In the genomic region with DNA sequence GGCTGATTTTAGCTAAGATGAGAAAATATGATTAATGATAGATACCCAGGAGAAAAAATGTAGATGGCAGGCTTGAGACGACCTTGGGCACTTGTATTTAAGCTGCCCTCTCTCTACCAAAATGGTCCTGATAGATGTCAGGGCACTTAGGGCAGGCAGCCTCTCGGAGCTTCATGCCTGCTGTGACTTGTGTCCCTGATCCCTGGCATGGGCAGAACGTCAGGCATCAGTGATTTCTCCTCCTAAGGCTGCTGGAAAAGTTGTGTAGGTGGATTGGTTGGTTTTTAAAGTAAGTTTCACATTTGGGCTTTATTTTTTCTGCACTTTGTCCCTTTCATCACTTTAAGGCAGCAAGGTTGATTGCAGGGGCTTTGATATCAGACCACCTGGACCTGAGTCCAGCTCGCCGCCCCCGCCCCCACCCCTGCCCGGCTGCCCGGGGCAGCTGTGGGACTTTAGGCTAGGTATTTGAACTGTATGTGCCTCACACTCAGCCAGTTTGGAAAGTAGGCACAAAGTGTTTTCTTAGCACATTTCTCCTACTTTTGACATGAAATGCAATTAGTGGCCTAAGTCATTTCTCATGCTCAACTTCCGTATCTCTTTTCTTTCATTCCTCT, we compare ENCODE assay signal across 16 cellular contexts. TPM values are rescaled to one million over a fixed set of nuclear protein-coding genes. Genes with fewer than 3 reads are reported as not detected.
DNase-seq lines count a peak whose midpoint lies in the region; ATAC-seq and TF ChIP-seq lines count a peak whose summit lies in the region.
"Had no signal": no experiment of that assay in that cellular context is flagged by ENCODE, and none has a peak within 500 bp of the region (broad histone marks: within the 10 kb centered on the region; RNA-seq: fewer than 3 reads in every experiment).

No MANE protein-coding gene starts in this region.

- CTCF ChIA-PET in activated CD4-positive, alpha-beta memory T cell treated with anti-CD3 and anti-CD28 coated beads for 36 hours (lab: Charles Lee), result interaction anchor here (0.9 kb wide), 1 partner anchor 102 kb away, joined by 3 read pairs; no protein-coding TSS in a partner anchor
- CTCF ChIA-PET in activated CD4-positive, alpha-beta memory T cell treated with anti-CD3 and anti-CD28 coated beads, Interleukin-2, amount 10 ng/mL, durations not matched to agents 7 days and 5 days (lab: Charles Lee), result no interaction called here

- H3K36me3 ChIP-seq in KOPT-K1 (ENCODE audit: insufficient read depth, low read length) (peaks cover 39% of the 10 kb centered on the region), upper lobe of right lung (peaks cover 56% of the 10 kb centered on the region)

- ATAC-seq in central memory CD8-positive, alpha-beta T cell (replicated peaks; ENCODE audit: extremely low read depth, poor library complexity, severe bottlenecking), result no peak
- no peak for ATAC-seq in upper lobe of right lung
- ATAC-seq: A549 had no signal

- H3K9me3 Mint-ChIP-seq in activated CD4-positive, alpha-beta memory T cell treated with anti-CD3 and anti-CD28 coated beads for 36 hours, result no peaks in the 10 kb centered on the region
- no peaks in the 10 kb centered on the region for H3K9me3 Mint-ChIP-seq in activated CD4-positive, alpha-beta memory T cell treated with anti-CD3 and anti-CD28 coated beads, Interleukin-2, amount 10 ng/mL, durations not matched to agents 7 days and 5 days
- H3K9me3 Mint-ChIP-seq in central memory CD8-positive, alpha-beta T cell, result no peaks in the 10 kb centered on the region
- no peaks in the 10 kb centered on the region for H3K9me3 Mint-ChIP-seq in neural crest cell
- H3K9me3 Mint-ChIP-seq: CD4-positive, alpha-beta T cell; H9 had no signal

- TF ChIP-seq CTCF in neural crest cell (conservative IDR thresholded peaks at IDR 0.05), result no peak
- TF ChIP-seq CTCF in upper lobe of right lung (IDR thresholded peaks at IDR 0.05), result no peak

- POLR2A ChIA-PET in activated CD4-positive, alpha-beta memory T cell treated with anti-CD3 and anti-CD28 coated beads for 36 hours (lab: Charles Lee), result no interaction called here
- POLR2A ChIA-PET in activated CD4-positive, alpha-beta memory T cell treated with anti-CD3 and anti-CD28 coated beads, Interleukin-2, amount 10 ng/mL, durations not matched to agents 7 days and 5 days (lab: Charles Lee), result no interaction called here

- no peaks in the 10 kb centered on the region for H3K9me3 ChIP-seq in KOPT-K1 (ENCODE audit: insufficient read depth, low read length, poor library complexity, severe bottlenecking)
- no peaks in the 10 kb centered on the region for H3K9me3 ChIP-seq in upper lobe of right lung
- H3K9me3 ChIP-seq: A549, Caco-2 had no signal

- peaks cover 16% of the 10 kb centered on the region for H3K36me3 Mint-ChIP-seq in activated CD4-positive, alpha-beta memory T cell treated with anti-CD3 and anti-CD28 coated beads for 36 hours
- peaks cover 34% of the 10 kb centered on the region for H3K36me3 Mint-ChIP-seq in activated CD4-positive, alpha-beta memory T cell treated with anti-CD3 and anti-CD28 coated beads, Interleukin-2, amount 10 ng/mL, durations not matched to agents 7 days and 5 days (ENCODE audit: low read depth)
- H3K36me3 Mint-ChIP-seq in central memory CD8-positive, alpha-beta T cell (ENCODE audit: insufficient read depth), result peaks cover 16% of the 10 kb centered on the region
- H3K36me3 Mint-ChIP-seq in neural crest cell (ENCODE audit: low read depth), result peaks cover 5% of the 10 kb centered on the region

- no peaks in the 10 kb centered on the region for H3K4me1 ChIP-seq in upper lobe of right lung
- H3K4me1 ChIP-seq: Caco-2 had no signal

- peak overlapping the region; percentile 67 for H3K27ac ChIP-seq in KOPT-K1 (ENCODE audit: low read depth, low read length, poor library complexity, severe bottlenecking)
- no peak overlapping the region for H3K27ac ChIP-seq in substantia nigra (ENCODE audit: low read depth, low read length, poor library complexity, severe bottlenecking)
- no peak overlapping the region for H3K27ac ChIP-seq in upper lobe of right lung
- H3K27ac ChIP-seq: A549, KMS-11 had no signal

- no peaks in the 10 kb centered on the region for H3K27me3 ChIP-seq in upper lobe of right lung

- H3K4me1 Mint-ChIP-seq in activated CD4-positive, alpha-beta memory T cell treated with anti-CD3 and anti-CD28 coated beads for 36 hours (ENCODE audit: low read depth), result peaks cover 11% of the 10 kb centered on the region
- H3K4me1 Mint-ChIP-seq in activated CD4-positive, alpha-beta memory T cell treated with anti-CD3 and anti-CD28 coated beads, Interleukin-2, amount 10 ng/mL, durations not matched to agents 7 days and 5 days, result peaks cover 13% of the 10 kb centered on the region
- H3K4me1 Mint-ChIP-seq in central memory CD8-positive, alpha-beta T cell, result peaks cover 14% of the 10 kb centered on the region
- no peaks in the 10 kb centered on the region for H3K4me1 Mint-ChIP-seq in neural crest cell

- no peak for DNase-seq in activated CD4-positive, alpha-beta memory T cell treated with anti-CD3 and anti-CD28 coated beads for 36 hours
- no peak for DNase-seq in activated CD4-positive, alpha-beta memory T cell treated with anti-CD3 and anti-CD28 coated beads, Interleukin-2, amount 10 ng/mL, durations not matched to agents 7 days and 5 days
- no peak for DNase-seq in central memory CD8-positive, alpha-beta T cell (ENCODE audit: low spot score in 2 of 2)
- DNase-seq in neural crest cell (ENCODE audit: low read depth, low spot score), result no peak
- DNase-seq in NCI-H526 (lab: John Stamatoyannopoulos, UW), result no peak
- no peak for DNase-seq in substantia nigra (lab: John Stamatoyannopoulos, UW)
- DNase-seq in upper lobe of right lung, result no peak
- DNase-seq: Caco-2; CD4-positive, alpha-beta T cell; H9; NCI-H1417 treated with DMSO at 0.1 percent for 48 hours; NCI-H187 treated with DMSO at 0.1 percent for 48 hours; NCI-H524 treated with DMSO at 0.1 percent for 48 hours had no signal

- peak overlapping the region; percentile 5 for H3K27ac Mint-ChIP-seq in activated CD4-positive, alpha-beta memory T cell treated with anti-CD3 and anti-CD28 coated beads for 36 hours
- H3K27ac Mint-ChIP-seq in activated CD4-positive, alpha-beta memory T cell treated with anti-CD3 and anti-CD28 coated beads, Interleukin-2, amount 10 ng/mL, durations not matched to agents 7 days and 5 days, result no peak overlapping the region
- H3K27ac Mint-ChIP-seq in central memory CD8-positive, alpha-beta T cell (ENCODE audit: low read depth), result peak overlapping the region; percentile 12
- peak overlapping the region; percentile 57 for H3K27ac Mint-ChIP-seq in neural crest cell (ENCODE audit: unreplicated experiment)
- H3K27ac Mint-ChIP-seq: CD4-positive, alpha-beta T cell had no signal

- no peak overlapping the region for H3K4me3 ChIP-seq in upper lobe of right lung
- H3K4me3 ChIP-seq: A549 had no signal

- H3K4me3 Mint-ChIP-seq in activated CD4-positive, alpha-beta memory T cell treated with anti-CD3 and anti-CD28 coated beads for 36 hours, result no peak overlapping the region
- no peak overlapping the region for H3K4me3 Mint-ChIP-seq in activated CD4-positive, alpha-beta memory T cell treated with anti-CD3 and anti-CD28 coated beads, Interleukin-2, amount 10 ng/mL, durations not matched to agents 7 days and 5 days
- no peak overlapping the region for H3K4me3 Mint-ChIP-seq in central memory CD8-positive, alpha-beta T cell
- H3K4me3 Mint-ChIP-seq in neural crest cell, result no peak overlapping the region
- H3K4me3 Mint-ChIP-seq: CD4-positive, alpha-beta T cell; H9 had no signal

- intact Hi-C loops in activated CD4-positive, alpha-beta memory T cell treated with anti-CD3 and anti-CD28 coated beads for 36 hours (cut with micrococcal nuclease), result loop anchor here (2.0 kb wide), 1 partner anchor 57 kb away; no protein-coding TSS in a partner anchor
- intact Hi-C loops in upper lobe of right lung (cut with DNase I), result no loop called here

- H3K27me3 Mint-ChIP-seq in activated CD4-positive, alpha-beta memory T cell treated with anti-CD3 and anti-CD28 coated beads for 36 hours, result no peaks in the 10 kb centered on the region
- no peaks in the 10 kb centered on the region for H3K27me3 Mint-ChIP-seq in activated CD4-positive, alpha-beta memory T cell treated with anti-CD3 and anti-CD28 coated beads, Interleukin-2, amount 10 ng/mL, durations not matched to agents 7 days and 5 days
- H3K27me3 Mint-ChIP-seq in central memory CD8-positive, alpha-beta T cell, result no peaks in the 10 kb centered on the region
- no peaks in the 10 kb centered on the region for H3K27me3 Mint-ChIP-seq in neural crest cell (ENCODE audit: low read depth)
- H3K27me3 Mint-ChIP-seq: CD4-positive, alpha-beta T cell had no signal

RNA-seq across cellular contexts. Expression of gene SCLY, which starts 35.0 kb away (rescaled TPM):
- 10 to 100 TPM; 47.9 to 51.8 TPM for total RNA-seq in activated CD4-positive, alpha-beta memory T cell treated with anti-CD3 and anti-CD28 coated beads for 36 hours
- 10 to 100 TPM; 22.0 to 22.6 TPM for total RNA-seq in activated CD4-positive, alpha-beta memory T cell treated with anti-CD3 and anti-CD28 coated beads, Interleukin-2, amount 10 ng/mL, durations not matched to agents 7 days and 5 days
- 46.1 and 49.8 TPM in 2 replicates for total RNA-seq in neural crest cell
- 13.0 TPM for total RNA-seq in upper lobe of right lung

RNA-seq across cellular contexts. Expression of gene UBE2F, which starts 59.0 kb away (rescaled TPM):
- 10 to 100 TPM; 50.7 to 52.9 TPM for total RNA-seq in activated CD4-positive, alpha-beta memory T cell treated with anti-CD3 and anti-CD28 coated beads for 36 hours
- total RNA-seq in activated CD4-positive, alpha-beta memory T cell treated with anti-CD3 and anti-CD28 coated beads, Interleukin-2, amount 10 ng/mL, durations not matched to agents 7 days and 5 days, result 10 to 100 TPM; 77.5 to 82.7 TPM
- total RNA-seq in neural crest cell (56.8 and 62.3 TPM in 2 replicates), upper lobe of right lung (51.4 TPM)
